In the genomic region with DNA sequence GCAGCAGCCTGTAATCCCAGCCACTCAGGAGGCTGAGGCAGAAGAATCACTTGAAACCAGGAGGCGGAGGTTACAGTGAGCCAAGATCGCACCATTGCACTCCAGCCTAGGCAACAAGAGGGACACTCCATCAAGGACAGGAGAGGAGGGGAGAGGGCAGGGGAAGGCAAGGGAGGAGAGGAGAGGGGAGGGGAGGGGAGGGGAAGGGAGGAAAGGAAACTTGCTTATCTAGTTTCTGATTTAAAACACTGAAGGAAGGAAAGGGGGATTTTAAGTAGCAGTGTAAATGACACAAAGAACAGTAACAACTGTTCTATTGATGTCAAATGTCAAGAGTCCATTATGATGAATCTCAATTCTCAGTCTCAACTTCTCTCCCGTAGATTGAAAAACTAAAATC, we compare ENCODE assay signal across 19 cellular contexts. TPM values are rescaled to one million over a fixed set of nuclear protein-coding genes. Genes with fewer than 3 reads are reported as not detected.
DNase-seq lines count a peak whose midpoint lies in the region; ATAC-seq and TF ChIP-seq lines count a peak whose summit lies in the region.
"Had no signal": no experiment of that assay in that cellular context is flagged by ENCODE, and none has a peak within 500 bp of the region (broad histone marks: within the 10 kb centered on the region; RNA-seq: fewer than 3 reads in every experiment).

No MANE protein-coding gene starts in this region.

- no peaks in the 10 kb centered on the region for H3K36me3 Mint-ChIP-seq in GM23338 (ENCODE audit: low read depth)
- peaks cover 2% of the 10 kb centered on the region for H3K36me3 Mint-ChIP-seq in activated T-helper 1 cell treated with anti-CD3 and anti-CD28 coated beads, Interleukin-12 subunit alpha, Interleukin-12 subunit beta, Interleukin-2, Interleukin-4 antibody, amounts not matched to agents 30 ng/mL and 10 ng/mL and 1 ng/mL, durations not matched to agents 14 hours and 24 hours and 36 hours (ENCODE audit: low read depth)
- peaks cover 0 to 1% (median 0%) of the 10 kb centered on the region in 5 donors for H3K36me3 Mint-ChIP-seq in naive thymus-derived CD4-positive, alpha-beta T cell

- no peaks in the 10 kb centered on the region for H3K9me2 ChIP-seq in GM23338 (ENCODE audit: insufficient read depth)

- TF ChIP-seq CTCF in GM23338 (conservative IDR thresholded peaks at IDR 0.05; ENCODE audit: low read depth in 2 of 2) (no peak), brain microvascular endothelial cell (IDR thresholded peaks at IDR 0.05; ENCODE audit: low read depth, low read length, missing control alignments) (no peak)

- no peaks in the 10 kb centered on the region for H3K36me3 ChIP-seq in GM23338 (ENCODE audit: insufficient read depth)
- H3K36me3 ChIP-seq in naive thymus-derived CD4-positive, alpha-beta T cell (ENCODE audit: control insufficient read depth in 2 of 3, insufficient read depth in 3 of 3, low read length in 3 of 3): no peaks in the 10 kb centered on the region
- no peaks in the 10 kb centered on the region for H3K36me3 ChIP-seq in brain microvascular endothelial cell (replicated peaks)
- H3K36me3 ChIP-seq: ascending aorta, prostate gland, thoracic aorta had no signal

- CTCF ChIA-PET in naive thymus-derived CD4-positive, alpha-beta T cell (lab: Charles Lee): interaction anchor here (0.6 kb wide), 1 partner anchor 358 kb away, joined by 3 read pairs; no protein-coding TSS in a partner anchor

- no peak overlapping the region for H3K4me3 Mint-ChIP-seq in GM23338
- peak overlapping the region; percentile 11 for H3K4me3 Mint-ChIP-seq in activated T-helper 1 cell treated with anti-CD3 and anti-CD28 coated beads, Interleukin-12 subunit alpha, Interleukin-12 subunit beta, Interleukin-2, Interleukin-4 antibody, amounts not matched to agents 30 ng/mL and 10 ng/mL and 1 ng/mL, durations not matched to agents 14 hours and 24 hours and 36 hours
- peak overlapping the region in 9 of 10 donors; percentile 5 to 71 (median 60) for H3K4me3 Mint-ChIP-seq in naive thymus-derived CD4-positive, alpha-beta T cell
- H3K4me3 Mint-ChIP-seq: neural crest cell had no signal

- H3K4me3 ChIP-seq in GM23338 (0 out of 2 replicates have a peak overlapping the region, but pooled peaks have one; percentile 12), brain microvascular endothelial cell (ENCODE audit: low read depth, low read length) (no peak overlapping the region)
- H3K4me3 ChIP-seq in naive thymus-derived CD4-positive, alpha-beta T cell (ENCODE audit: low read length): no peak overlapping the region
- H3K4me3 ChIP-seq: ascending aorta, PC-9, prostate gland, skin epidermis, thoracic aorta had no signal

- no peaks in the 10 kb centered on the region for H3F3A ChIP-seq in GM23338 (replicated peaks; ENCODE audit: low read depth)

- H3K79me2 ChIP-seq in GM23338 (replicated peaks; ENCODE audit: insufficient read depth): peaks cover 95% of the 10 kb centered on the region

- H4K20me1 ChIP-seq in GM23338 (replicated peaks; ENCODE audit: insufficient read depth): peaks cover 22% of the 10 kb centered on the region

- H3K4me2 ChIP-seq in GM23338: peak overlapping the region; percentile 64
- H3K4me2 ChIP-seq: PC-9 had no signal

- H3K27ac ChIP-seq in GM23338 (ENCODE audit: low read depth): no peak overlapping the region
- no peak overlapping the region for H3K27ac ChIP-seq in naive thymus-derived CD4-positive, alpha-beta T cell (ENCODE audit: low read depth, low read length)
- H3K27ac ChIP-seq in brain microvascular endothelial cell: no peak overlapping the region
- H3K27ac ChIP-seq: ascending aorta, PC-9, prostate gland, skin epidermis, thoracic aorta had no signal

- no peaks in the 10 kb centered on the region for H3K9me3 Mint-ChIP-seq in GM23338
- no peaks in the 10 kb centered on the region for H3K9me3 Mint-ChIP-seq in activated T-helper 1 cell treated with anti-CD3 and anti-CD28 coated beads, Interleukin-12 subunit alpha, Interleukin-12 subunit beta, Interleukin-2, Interleukin-4 antibody, amounts not matched to agents 30 ng/mL and 10 ng/mL and 1 ng/mL, durations not matched to agents 14 hours and 24 hours and 36 hours
- H3K9me3 Mint-ChIP-seq in naive thymus-derived CD4-positive, alpha-beta T cell: no peaks in the 10 kb centered on the region
- H3K9me3 Mint-ChIP-seq: neural crest cell had no signal

- H3K27ac Mint-ChIP-seq in GM23338: no peak overlapping the region
- peak overlapping the region; percentile 67 for H3K27ac Mint-ChIP-seq in activated T-helper 1 cell treated with anti-CD3 and anti-CD28 coated beads, Interleukin-12 subunit alpha, Interleukin-12 subunit beta, Interleukin-2, Interleukin-4 antibody, amounts not matched to agents 30 ng/mL and 10 ng/mL and 1 ng/mL, durations not matched to agents 14 hours and 24 hours and 36 hours
- peak overlapping the region in 7 of 9 donors; percentile 30 to 62 (median 51) for H3K27ac Mint-ChIP-seq in naive thymus-derived CD4-positive, alpha-beta T cell

- peaks cover 30% of the 10 kb centered on the region for H3K4me1 Mint-ChIP-seq in GM23338
- H3K4me1 Mint-ChIP-seq in activated T-helper 1 cell treated with anti-CD3 and anti-CD28 coated beads, Interleukin-12 subunit alpha, Interleukin-12 subunit beta, Interleukin-2, Interleukin-4 antibody, amounts not matched to agents 30 ng/mL and 10 ng/mL and 1 ng/mL, durations not matched to agents 14 hours and 24 hours and 36 hours (ENCODE audit: low read depth): peaks cover 34% of the 10 kb centered on the region
- H3K4me1 Mint-ChIP-seq in naive thymus-derived CD4-positive, alpha-beta T cell: peaks cover 39 to 76% (median 60%) of the 10 kb centered on the region in 7 donors

- peaks cover 4% of the 10 kb centered on the region for H3K27me3 Mint-ChIP-seq in GM23338 (ENCODE audit: insufficient read depth, low read depth, poor library complexity)
- H3K27me3 Mint-ChIP-seq in activated T-helper 1 cell treated with anti-CD3 and anti-CD28 coated beads, Interleukin-12 subunit alpha, Interleukin-12 subunit beta, Interleukin-2, Interleukin-4 antibody, amounts not matched to agents 30 ng/mL and 10 ng/mL and 1 ng/mL, durations not matched to agents 14 hours and 24 hours and 36 hours (ENCODE audit: insufficient read depth): no peaks in the 10 kb centered on the region
- no peaks in the 10 kb centered on the region for H3K27me3 Mint-ChIP-seq in naive thymus-derived CD4-positive, alpha-beta T cell

- no peak; the same call in 2 of the 3 replicates for ATAC-seq in GM23338
- ATAC-seq in naive thymus-derived CD4-positive, alpha-beta T cell: no peak

- POLR2A ChIA-PET in naive thymus-derived CD4-positive, alpha-beta T cell (lab: Charles Lee): interaction anchor here (1.0 kb wide), 1 partner anchor 10 kb away, joined by 3 read pairs; no protein-coding TSS in a partner anchor

- peaks cover 29% of the 10 kb centered on the region for H3K4me1 ChIP-seq in GM23338 (ENCODE audit: insufficient read depth)
- H3K4me1 ChIP-seq in naive thymus-derived CD4-positive, alpha-beta T cell (ENCODE audit: control insufficient read depth in 2 of 2, insufficient read depth in 2 of 2, low read length in 2 of 2): peaks cover 23 to 46% of the 10 kb centered on the region in 2 donors
- H3K4me1 ChIP-seq: ascending aorta, prostate gland had no signal

- peak; percentile 15 for DNase-seq in activated CD4-positive, alpha-beta T cell treated with anti-CD3 and anti-CD28 coated beads for 48 hours
- DNase-seq in activated CD4-positive, alpha-beta T cell treated with anti-CD3 and anti-CD28 coated beads, Interleukin-2, amount 50 U/mL, for 1 hour: no peak
- DNase-seq in GM23338 (ENCODE audit: low spot score) (no peak), GOT3 (lab: John Stamatoyannopoulos, UW) (no peak), NCI-H69 (lab: John Stamatoyannopoulos, UW) (no peak), brain microvascular endothelial cell (no peak)
- DNase-seq in activated T-helper 1 cell treated with anti-CD3 and anti-CD28 coated beads, Interleukin-12 subunit alpha, Interleukin-12 subunit beta, Interleukin-2, Interleukin-4 antibody, amounts not matched to agents 30 ng/mL and 10 ng/mL and 1 ng/mL, durations not matched to agents 14 hours and 24 hours and 36 hours (ENCODE audit: low spot score): no peak
- no peak for DNase-seq in naive thymus-derived CD4-positive, alpha-beta T cell
- DNase-seq: C1 segment of cervical spinal cord; NCI-H2171 treated with DMSO at 0.1 percent for 48 hours; NCI-H748 treated with DMSO at 0.1 percent for 48 hours; PC-9; stimulated activated CD8-positive, alpha-beta memory T cell treated with anti-CD3 and anti-CD28 coated beads, Interleukin-4, amount 100 ng/mL, for 48 hours; T1000 had no signal

- intact Hi-C loops in activated T-helper 1 cell treated with anti-CD3 and anti-CD28 coated beads, Interleukin-12 subunit alpha, Interleukin-12 subunit beta, Interleukin-2, Interleukin-4 antibody, amounts not matched to agents 30 ng/mL and 10 ng/mL and 1 ng/mL, durations not matched to agents 14 hours and 24 hours and 36 hours (cut with micrococcal nuclease): loop anchor here (1.0 to 5.0 kb wide), 5 partner anchors 8 to 400 kb away; partner anchors contain the start of gene KMT2E
- intact Hi-C loops in naive thymus-derived CD4-positive, alpha-beta T cell (cut with micrococcal nuclease): loop anchor here (5.0 kb wide), 2 partner anchors 48 to 1327 kb away; no protein-coding TSS in a partner anchor

- no peaks in the 10 kb centered on the region for H3K27me3 ChIP-seq in GM23338 (ENCODE audit: insufficient read depth)
- H3K27me3 ChIP-seq in naive thymus-derived CD4-positive, alpha-beta T cell (ENCODE audit: control insufficient read depth in 2 of 2, insufficient read depth in 2 of 2, low read length in 2 of 2): no peaks in the 10 kb centered on the region
- no peaks in the 10 kb centered on the region for H3K27me3 ChIP-seq in brain microvascular endothelial cell (replicated peaks)
- H3K27me3 ChIP-seq: ascending aorta had no signal

- no peak overlapping the region for H2AFZ ChIP-seq in GM23338
- H2AFZ ChIP-seq: PC-9 had no signal

- H3K9me3 ChIP-seq in naive thymus-derived CD4-positive, alpha-beta T cell (ENCODE audit: control insufficient read depth in 2 of 3, low read length in 3 of 3): no peaks in the 10 kb centered on the region
- H3K9me3 ChIP-seq: ascending aorta, prostate gland, thoracic aorta had no signal

- in situ Hi-C loops in brain microvascular endothelial cell (cut with HindIII; ENCODE audit: low pct_ligation_motif_present, low sequenced_read_pairs): no loop called here

TF ChIP-seq in GM23338, 12 proteins besides CTCF, POLR2A, EP300 and RAD21 (continues in another document):
- TF ChIP-seq STAT1 (IDR thresholded peaks at IDR 0.05; ENCODE audit: unreplicated experiment) (no peak), JUNB (IDR thresholded peaks at IDR 0.05; ENCODE audit: unreplicated experiment) (no peak)

RNA-seq across cellular contexts. Expression of gene SRPK2, which starts 43.7 kb away (rescaled TPM):
- 66.3 and 85.4 TPM in 2 replicates for total RNA-seq in GM23338 (2014; rRNA removed; shearing (Covaris generic))
- polyA plus RNA-seq in GM23338 (2016; fragmentation: Nextera tagmentation; extraction: Ambion mirVana): 73.0 and 91.5 TPM in 2 replicates
- total RNA-seq in activated T-helper 1 cell treated with anti-CD3 and anti-CD28 coated beads, Interleukin-12 subunit alpha, Interleukin-12 subunit beta, Interleukin-2, Interleukin-4 antibody, amounts not matched to agents 30 ng/mL and 10 ng/mL and 1 ng/mL, durations not matched to agents 14 hours and 24 hours and 36 hours: 56.4 and 58.3 TPM in 2 replicates
- 10 to 100 TPM; 45.1 to 56.7 (median 46.8) TPM for total RNA-seq in naive thymus-derived CD4-positive, alpha-beta T cell
- polyA plus RNA-seq in naive thymus-derived CD4-positive, alpha-beta T cell: 10 to 100 TPM; 40.2 to 52.8 TPM
